In the genomic region with DNA sequence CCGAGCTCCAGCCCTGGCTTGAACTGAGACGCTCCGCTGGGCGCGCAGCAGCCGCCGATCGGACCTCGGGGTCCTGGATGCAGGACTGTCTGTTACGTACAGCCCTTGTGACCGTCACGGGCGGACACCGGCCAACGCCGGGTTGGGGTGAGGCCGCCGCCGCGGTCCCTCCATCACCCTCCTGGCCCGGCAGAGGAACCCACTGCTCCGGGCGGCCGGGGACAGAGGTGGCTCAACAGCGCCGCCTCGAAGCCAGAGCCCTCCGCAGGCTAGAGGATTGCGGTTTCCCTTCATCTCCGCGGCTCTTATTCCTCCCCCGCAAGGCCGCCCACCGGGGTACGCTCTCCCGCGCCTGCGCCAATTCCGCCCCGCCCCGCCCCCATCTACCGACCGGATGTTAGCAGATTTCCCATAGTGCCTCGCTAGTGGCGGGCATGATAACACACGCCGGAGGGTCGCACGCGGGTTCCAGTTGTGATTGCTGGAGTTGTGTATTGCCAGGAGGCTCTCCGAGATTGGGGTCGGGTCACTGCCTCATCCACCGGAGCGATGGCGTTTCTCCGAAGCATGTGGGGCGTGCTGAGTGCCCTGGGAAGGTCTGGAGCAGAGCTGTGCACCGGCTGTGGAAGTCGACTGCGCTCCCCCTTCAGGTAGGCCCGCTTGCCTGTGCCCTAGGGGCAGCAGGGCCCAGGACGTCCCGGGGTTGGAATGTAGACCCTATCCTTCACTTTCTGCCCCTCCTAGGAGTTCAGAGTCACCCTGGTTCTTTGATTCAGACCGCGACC, we compare ENCODE assay signal across 8 cellular contexts. TPM values are rescaled to one million over a fixed set of nuclear protein-coding genes. Genes with fewer than 3 reads are reported as not detected.
A peak's percentile ranks its signal among the peaks of the same experiment; 100 is the strongest.
DNase-seq lines count a peak whose midpoint lies in the region; ATAC-seq and TF ChIP-seq lines count a peak whose summit lies in the region.

A gene (plus strand): TSS at position 412 of the 785 bp plus-strand sequence. CDS start 138 bp downstream, at position 550.

- TF ChIP-seq CTCF in GM12874 (IDR thresholded peaks at IDR 0.05; ENCODE audit: insufficient read depth, low read depth, low read length): peak; percentile 55; the same call in 1 of the 2 replicates
- peak in 9 of 12 donors; percentile 3 to 75 (median 63) for TF ChIP-seq CTCF in heart left ventricle (IDR thresholded peaks at IDR 0.05)
- peak; percentile 44 to 81 (median 56) for TF ChIP-seq CTCF in upper lobe of left lung (IDR thresholded peaks at IDR 0.05)

- H3K9me3 ChIP-seq in adipocyte (ENCODE audit: control insufficient read depth, low read length): no peaks in the 10 kb centered on the region
- no peaks in the 10 kb centered on the region for H3K9me3 ChIP-seq in heart left ventricle
- H3K9me3 ChIP-seq in upper lobe of left lung: no peaks in the 10 kb centered on the region

- H3K4me1 ChIP-seq in adipocyte (ENCODE audit: control insufficient read depth, insufficient read depth, low read length): peaks cover 16% of the 10 kb centered on the region
- peaks cover 0 to 29% (median 18%) of the 10 kb centered on the region in 12 donors for H3K4me1 ChIP-seq in heart left ventricle
- peaks cover 17 to 31% (median 19%) of the 10 kb centered on the region in 4 donors for H3K4me1 ChIP-seq in upper lobe of left lung

- DNase-seq in NCI-H128 (lab: John Stamatoyannopoulos, UW; ENCODE audit: unreplicated experiment): peak; percentile 61
- DNase-seq in SW480 (ENCODE audit: low spot score): peak; percentile 93
- peak; percentile 98 for DNase-seq in adipocyte (ENCODE audit: low read depth)
- peak; percentile 95 to 98 (median 96) for DNase-seq in heart left ventricle
- peak; percentile 88 to 98 (median 94) for DNase-seq in posterior cingulate gyrus
- DNase-seq in upper lobe of left lung: peak; percentile 94 to 100

- H3K9ac ChIP-seq in adipocyte (ENCODE audit: low read length): peak within 1 kb of the TSS; percentile 95

- TF ChIP-seq EP300 in upper lobe of left lung (IDR thresholded peaks at IDR 0.05): peak in 1 of 4 donors; percentile 56

- H3K27me3 ChIP-seq in adipocyte (replicated peaks; ENCODE audit: control insufficient read depth, insufficient read depth, low read length) (no peaks in the 10 kb centered on the region), heart left ventricle (no peaks in the 10 kb centered on the region), upper lobe of left lung (no peaks in the 10 kb centered on the region)

- TF ChIP-seq POLR2A in heart left ventricle (IDR thresholded peaks at IDR 0.05): peak in 1 of 2 donors; percentile 80
- peak in 3 of 4 donors; percentile 67 to 86 (median 71) for TF ChIP-seq POLR2A in upper lobe of left lung (IDR thresholded peaks at IDR 0.05)

- 0 to 2% (median 0%) methylated on average over 30 to 65 of the region's 65 CpGs for WGBS in heart left ventricle, 4 donors
- 0 to 1% methylated on average over 2 to 33 of the region's 65 CpGs for WGBS in upper lobe of left lung, 2 donors

- H3K27ac ChIP-seq in heart left ventricle: peak within 1 kb of the TSS; percentile 89 to 98 (median 91)
- peak within 1 kb of the TSS; percentile 85 to 96 (median 92) for H3K27ac ChIP-seq in upper lobe of left lung

- H3K4me3 ChIP-seq in adipocyte (ENCODE audit: low read length): peak within 1 kb of the TSS; percentile 97
- H3K4me3 ChIP-seq in heart left ventricle: peak within 1 kb of the TSS; percentile 54 to 96 (median 84)
- peak within 1 kb of the TSS; percentile 61 to 92 (median 77) for H3K4me3 ChIP-seq in upper lobe of left lung

- peak; percentile 88 for ATAC-seq in HG02759 (IDR thresholded peaks at IDR 0.05; ENCODE audit: unreplicated experiment)
- ATAC-seq in heart left ventricle: peak; percentile 98 to 99 (median 99)
- ATAC-seq in upper lobe of left lung (ENCODE audit: low FRiP score in 2 of 2): peak; percentile 99

- peaks cover 27% of the 10 kb centered on the region for H3K36me3 ChIP-seq in adipocyte (ENCODE audit: control insufficient read depth, insufficient read depth, low read length, severe bottlenecking)
- peaks cover 0 to 36% (median 27%) of the 10 kb centered on the region in 9 donors for H3K36me3 ChIP-seq in heart left ventricle
- peaks cover 0 to 34% (median 7%) of the 10 kb centered on the region in 4 donors for H3K36me3 ChIP-seq in upper lobe of left lung

- intact Hi-C loops in heart left ventricle (cut with DNase I) (loop anchor here (1.0 to 10.0 kb wide), 12 partner anchors 48 to 210 kb away; a partner anchor contains a TSS), posterior cingulate gyrus (cut with DNase I) (loop anchor here (1.0 to 2.0 kb wide), 3 partner anchors 50 to 208 kb away; a partner anchor contains a TSS)

RNA-seq across cellular contexts. Expression of the gene that starts here (rescaled TPM):
- total RNA-seq in heart left ventricle (10 to 100 TPM; 13.0 to 33.8 (median 21.2) TPM), upper lobe of left lung (10 to 100 TPM in 5 of 6 donors, 1 to 10 TPM in 1; 6.3 to 28.1 (median 16.2) TPM)
- 10 to 100 TPM in 1 of 2 donors, 1 to 10 TPM in 1; 4.6 to 18.8 TPM for polyA plus RNA-seq in heart left ventricle

Comparison
In these comparisons a context has a peak if more than half of its experiments do, and no peak if none do; other contexts are left out.
1. Peak in every context shown above with its lines: DNase-seq, ATAC-seq, H3K4me3 ChIP-seq and H3K27ac ChIP-seq.